ENCODE assay signal across 19 cellular contexts in genomic region chr5:173429489-173430150, GRCh38.
"Had no signal": no experiment of that assay in that cellular context is flagged by ENCODE, and none has a peak within 500 bp of the region (broad histone marks: within the 10 kb centered on the region; RNA-seq: fewer than 3 reads in every experiment).

No MANE protein-coding gene starts in this region.

- H3K4me3 Mint-ChIP-seq: activated CD4-positive, alpha-beta memory T cell treated with anti-CD3 and anti-CD28 coated beads, Interleukin-2, amount 10 ng/mL, durations not matched to agents 7 days and 5 days; activated T-cell treated with anti-CD3 and anti-CD28 coated beads, Interleukin-2, amount 50 U/mL, for 4 hours; neural crest cell; T-cell had no signal

- H3K27ac Mint-ChIP-seq: activated CD4-positive, alpha-beta memory T cell treated with anti-CD3 and anti-CD28 coated beads, Interleukin-2, amount 10 ng/mL, durations not matched to agents 7 days and 5 days; activated naive CD4-positive, alpha-beta T cell treated with anti-CD3 and anti-CD28 coated beads, Interleukin-2, amount 50 U/mL, for 72 hours; T-cell had no signal

- H3K4me1 Mint-ChIP-seq: activated CD4-positive, alpha-beta memory T cell treated with anti-CD3 and anti-CD28 coated beads, Interleukin-2, amount 10 ng/mL, durations not matched to agents 7 days and 5 days; neural crest cell; T-cell had no signal

- DNase-seq: activated CD4-positive, alpha-beta memory T cell treated with anti-CD3 and anti-CD28 coated beads, Interleukin-2, amount 10 ng/mL, durations not matched to agents 7 days and 5 days; activated effector memory CD4-positive, alpha-beta T cell treated with anti-CD3 and anti-CD28 coated beads, Interleukin-2, amount 50 U/mL, for 16 hours; activated T-cell treated with anti-CD3 and anti-CD28 coated beads, Interleukin-2, amount 50 U/mL, for 4 hours; amniotic stem cell; brain microvascular endothelial cell; cerebellar nuclear complex; effector memory CD4-positive, alpha-beta T cell; gastrocnemius medialis; ovary; spleen; stomach; T-cell; testis; upper lobe of right lung had no signal

- H3K36me3 ChIP-seq: brain microvascular endothelial cell, gastrocnemius medialis, ovary, spleen, stomach, upper lobe of right lung had no signal

- H3K4me3 ChIP-seq: gastrocnemius medialis, lung, ovary, spleen, stomach, testis, upper lobe of right lung had no signal

- H3K9me3 Mint-ChIP-seq: activated CD4-positive, alpha-beta memory T cell treated with anti-CD3 and anti-CD28 coated beads, Interleukin-2, amount 10 ng/mL, durations not matched to agents 7 days and 5 days; activated T-cell treated with anti-CD3 and anti-CD28 coated beads, Interleukin-2, amount 50 U/mL, for 4 hours had no signal

- H3K4me1 ChIP-seq: gastrocnemius medialis, spleen, stomach, testis, upper lobe of right lung had no signal

- ATAC-seq: activated naive CD4-positive, alpha-beta T cell treated with anti-CD3 and anti-CD28 coated beads, Interleukin-2, amount 50 U/mL, for 72 hours; activated T-cell treated with anti-CD3 and anti-CD28 coated beads, Interleukin-2, amount 50 U/mL, for 4 hours; gastrocnemius medialis; sciatic nerve; T-cell; upper lobe of right lung had no signal

- H3K36me3 Mint-ChIP-seq: activated naive CD4-positive, alpha-beta T cell treated with anti-CD3 and anti-CD28 coated beads, Interleukin-2, amount 50 U/mL, for 72 hours; T-cell had no signal

- H3K27me3 ChIP-seq: brain microvascular endothelial cell, gastrocnemius medialis, ovary, stomach, testis, upper lobe of right lung had no signal

- H3K9me3 ChIP-seq: gastrocnemius medialis, ovary, spleen, stomach, testis, upper lobe of right lung had no signal

- H3K27ac ChIP-seq: brain microvascular endothelial cell, gastrocnemius medialis, ovary, spleen, stomach, testis, upper lobe of right lung, VCaP had no signal
